In the genomic region with DNA sequence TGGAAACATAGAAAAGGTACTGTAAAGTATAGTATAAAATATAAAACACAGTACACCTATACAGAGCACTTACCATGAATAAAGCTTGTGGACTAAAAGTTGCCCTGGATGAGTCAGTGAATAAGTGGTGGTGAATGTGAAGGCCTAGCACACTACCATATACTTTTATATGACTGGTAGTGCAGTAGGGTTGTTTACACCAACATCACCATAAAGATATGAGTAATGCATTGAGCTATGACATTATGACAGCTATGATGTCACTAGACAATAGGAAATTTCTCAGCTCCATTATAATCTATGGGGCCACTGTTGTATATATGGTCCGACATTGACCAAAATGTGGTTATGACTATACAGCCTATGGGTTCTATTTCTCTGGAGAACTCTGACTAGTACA, we compare ENCODE assay signal across 1 cellular context.
TF ChIP-seq lines count a peak whose summit lies in the region.

No MANE protein-coding gene starts in this region.

TF ChIP-seq in WTC11, 78 proteins besides CTCF, POLR2A, EP300 and RAD21 (continued from another document):
- TF ChIP-seq, protein P1, sequence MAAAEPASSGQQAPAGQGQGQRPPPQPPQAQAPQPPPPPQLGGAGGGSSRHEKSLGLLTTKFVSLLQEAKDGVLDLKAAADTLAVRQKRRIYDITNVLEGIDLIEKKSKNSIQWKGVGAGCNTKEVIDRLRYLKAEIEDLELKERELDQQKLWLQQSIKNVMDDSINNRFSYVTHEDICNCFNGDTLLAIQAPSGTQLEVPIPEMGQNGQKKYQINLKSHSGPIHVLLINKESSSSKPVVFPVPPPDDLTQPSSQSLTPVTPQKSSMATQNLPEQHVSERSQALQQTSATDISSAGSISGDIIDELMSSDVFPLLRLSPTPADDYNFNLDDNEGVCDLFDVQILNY (CRISPR knock-in tag; IDR thresholded peaks at IDR 0.05) = no peak
- TF ChIP-seq ZNF396 (CRISPR knock-in tag; IDR thresholded peaks at IDR 0.05; ENCODE audit: borderline replicate concordance) (no peak), SP1 (CRISPR knock-in tag; conservative IDR thresholded peaks at IDR 0.05) (no peak), MYBL2 (CRISPR knock-in tag; IDR thresholded peaks at IDR 0.05) (no peak), KAT7 (CRISPR knock-in tag; IDR thresholded peaks at IDR 0.05; ENCODE audit: borderline replicate concordance) (no peak), ZNF317 (CRISPR knock-in tag; IDR thresholded peaks at IDR 0.05; ENCODE audit: borderline replicate concordance, low read depth) (no peak), TP53 (CRISPR knock-in tag; IDR thresholded peaks at IDR 0.05) (no peak), IRF2 (CRISPR knock-in tag; IDR thresholded peaks at IDR 0.05; ENCODE audit: borderline replicate concordance, low read depth) (no peak)
- TF ChIP-seq, protein P2, sequence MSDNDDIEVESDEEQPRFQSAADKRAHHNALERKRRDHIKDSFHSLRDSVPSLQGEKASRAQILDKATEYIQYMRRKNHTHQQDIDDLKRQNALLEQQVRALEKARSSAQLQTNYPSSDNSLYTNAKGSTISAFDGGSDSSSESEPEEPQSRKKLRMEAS (CRISPR knock-in tag; IDR thresholded peaks at IDR 0.05) = no peak
- TF ChIP-seq, protein P3, sequence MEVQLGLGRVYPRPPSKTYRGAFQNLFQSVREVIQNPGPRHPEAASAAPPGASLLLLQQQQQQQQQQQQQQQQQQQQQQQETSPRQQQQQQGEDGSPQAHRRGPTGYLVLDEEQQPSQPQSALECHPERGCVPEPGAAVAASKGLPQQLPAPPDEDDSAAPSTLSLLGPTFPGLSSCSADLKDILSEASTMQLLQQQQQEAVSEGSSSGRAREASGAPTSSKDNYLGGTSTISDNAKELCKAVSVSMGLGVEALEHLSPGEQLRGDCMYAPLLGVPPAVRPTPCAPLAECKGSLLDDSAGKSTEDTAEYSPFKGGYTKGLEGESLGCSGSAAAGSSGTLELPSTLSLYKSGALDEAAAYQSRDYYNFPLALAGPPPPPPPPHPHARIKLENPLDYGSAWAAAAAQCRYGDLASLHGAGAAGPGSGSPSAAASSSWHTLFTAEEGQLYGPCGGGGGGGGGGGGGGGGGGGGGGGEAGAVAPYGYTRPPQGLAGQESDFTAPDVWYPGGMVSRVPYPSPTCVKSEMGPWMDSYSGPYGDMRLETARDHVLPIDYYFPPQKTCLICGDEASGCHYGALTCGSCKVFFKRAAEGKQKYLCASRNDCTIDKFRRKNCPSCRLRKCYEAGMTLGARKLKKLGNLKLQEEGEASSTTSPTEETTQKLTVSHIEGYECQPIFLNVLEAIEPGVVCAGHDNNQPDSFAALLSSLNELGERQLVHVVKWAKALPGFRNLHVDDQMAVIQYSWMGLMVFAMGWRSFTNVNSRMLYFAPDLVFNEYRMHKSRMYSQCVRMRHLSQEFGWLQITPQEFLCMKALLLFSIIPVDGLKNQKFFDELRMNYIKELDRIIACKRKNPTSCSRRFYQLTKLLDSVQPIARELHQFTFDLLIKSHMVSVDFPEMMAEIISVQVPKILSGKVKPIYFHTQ (CRISPR knock-in tag; IDR thresholded peaks at IDR 0.05) = no peak
- TF ChIP-seq, protein P4, sequence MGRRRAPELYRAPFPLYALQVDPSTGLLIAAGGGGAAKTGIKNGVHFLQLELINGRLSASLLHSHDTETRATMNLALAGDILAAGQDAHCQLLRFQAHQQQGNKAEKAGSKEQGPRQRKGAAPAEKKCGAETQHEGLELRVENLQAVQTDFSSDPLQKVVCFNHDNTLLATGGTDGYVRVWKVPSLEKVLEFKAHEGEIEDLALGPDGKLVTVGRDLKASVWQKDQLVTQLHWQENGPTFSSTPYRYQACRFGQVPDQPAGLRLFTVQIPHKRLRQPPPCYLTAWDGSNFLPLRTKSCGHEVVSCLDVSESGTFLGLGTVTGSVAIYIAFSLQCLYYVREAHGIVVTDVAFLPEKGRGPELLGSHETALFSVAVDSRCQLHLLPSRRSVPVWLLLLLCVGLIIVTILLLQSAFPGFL (CRISPR knock-in tag; IDR thresholded peaks at IDR 0.05; ENCODE audit: borderline replicate concordance) = no peak
- TF ChIP-seq, protein P5, sequence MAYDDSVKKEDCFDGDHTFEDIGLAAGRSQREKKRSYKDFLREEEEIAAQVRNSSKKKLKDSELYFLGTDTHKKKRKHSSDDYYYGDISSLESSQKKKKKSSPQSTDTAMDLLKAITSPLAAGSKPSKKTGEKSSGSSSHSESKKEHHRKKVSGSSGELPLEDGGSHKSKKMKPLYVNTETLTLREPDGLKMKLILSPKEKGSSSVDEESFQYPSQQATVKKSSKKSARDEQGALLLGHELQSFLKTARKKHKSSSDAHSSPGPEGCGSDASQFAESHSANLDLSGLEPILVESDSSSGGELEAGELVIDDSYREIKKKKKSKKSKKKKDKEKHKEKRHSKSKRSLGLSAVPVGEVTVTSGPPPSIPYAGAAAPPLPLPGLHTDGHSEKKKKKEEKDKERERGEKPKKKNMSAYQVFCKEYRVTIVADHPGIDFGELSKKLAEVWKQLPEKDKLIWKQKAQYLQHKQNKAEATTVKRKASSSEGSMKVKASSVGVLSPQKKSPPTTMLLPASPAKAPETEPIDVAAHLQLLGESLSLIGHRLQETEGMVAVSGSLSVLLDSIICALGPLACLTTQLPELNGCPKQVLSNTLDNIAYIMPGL (CRISPR knock-in tag; IDR thresholded peaks at IDR 0.05) = no peak
- TF ChIP-seq, protein P6, sequence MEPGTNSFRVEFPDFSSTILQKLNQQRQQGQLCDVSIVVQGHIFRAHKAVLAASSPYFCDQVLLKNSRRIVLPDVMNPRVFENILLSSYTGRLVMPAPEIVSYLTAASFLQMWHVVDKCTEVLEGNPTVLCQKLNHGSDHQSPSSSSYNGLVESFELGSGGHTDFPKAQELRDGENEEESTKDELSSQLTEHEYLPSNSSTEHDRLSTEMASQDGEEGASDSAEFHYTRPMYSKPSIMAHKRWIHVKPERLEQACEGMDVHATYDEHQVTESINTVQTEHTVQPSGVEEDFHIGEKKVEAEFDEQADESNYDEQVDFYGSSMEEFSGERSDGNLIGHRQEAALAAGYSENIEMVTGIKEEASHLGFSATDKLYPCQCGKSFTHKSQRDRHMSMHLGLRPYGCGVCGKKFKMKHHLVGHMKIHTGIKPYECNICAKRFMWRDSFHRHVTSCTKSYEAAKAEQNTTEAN (CRISPR knock-in tag; IDR thresholded peaks at IDR 0.05) = no peak
